8 cellular contexts compared by ENCODE assay signal in genomic region chr14:76761198-76761848, GRCh38. TPM values are rescaled to one million over a fixed set of nuclear protein-coding genes. Genes with fewer than 3 reads are reported as not detected.
A peak's percentile ranks its signal among the peaks of the same experiment; 100 is the strongest.
DNase-seq lines count a peak whose midpoint lies in the region; ATAC-seq, FAIRE-seq and TF ChIP-seq lines count a peak whose summit lies in the region.

Gene VASH1 (plus strand): TSS chr14:76761468. CDS start chr14:76762822, 1,354 bp downstream.

- peak; percentile 65 for DNase-seq in COR-L47 (lab: John Stamatoyannopoulos, UW)
- DNase-seq in HT1080 (ENCODE audit: low read depth) = peak; percentile 69
- DNase-seq in SK-N-SH = peak; percentile 97
- DNase-seq in amniotic stem cell (lab: John Stamatoyannopoulos, UW) = peak; percentile 17
- DNase-seq in heart left ventricle = peak; percentile 74 to 91 (median 85)
- peak in 4 of 6 donors; percentile 48 to 84 (median 64) for DNase-seq in pancreas
- peak; percentile 86 for DNase-seq in upper lobe of right lung

- no peaks in the 10 kb centered on the region for H3K79me2 ChIP-seq in SK-N-SH (ENCODE audit: insufficient read depth)

- no peaks in the 10 kb centered on the region for H3K9me3 ChIP-seq in SK-N-SH
- H3K9me3 ChIP-seq in heart left ventricle = no peaks in the 10 kb centered on the region
- no peaks in the 10 kb centered on the region for H3K9me3 ChIP-seq in pancreas
- H3K9me3 ChIP-seq in upper lobe of right lung = no peaks in the 10 kb centered on the region

- peak in 1 of 2 donors; percentile 79 for TF ChIP-seq POLR2A in heart left ventricle (IDR thresholded peaks at IDR 0.05)

- no peak for TF ChIP-seq CTCF in SK-N-SH (IDR thresholded peaks at IDR 0.05)
- no peak for TF ChIP-seq CTCF in heart left ventricle (IDR thresholded peaks at IDR 0.05)
- no peak for TF ChIP-seq CTCF in pancreas (IDR thresholded peaks at IDR 0.05)
- TF ChIP-seq CTCF in upper lobe of right lung (IDR thresholded peaks at IDR 0.05) = no peak

- no peak for FAIRE-seq in pancreas (lab: Jason Lieb, UNC)

- TF ChIP-seq EP300 in SK-N-SH (IDR thresholded peaks at IDR 0.05; ENCODE audit: borderline replicate concordance in 1 of 2, low read depth in 1 of 2, low read length in 1 of 2) = no peak

- peak within 1 kb of the TSS; percentile 98 for H3K4me2 ChIP-seq in SK-N-SH

- POLR2A ChIA-PET in SK-N-SH (lab: Yijun Ruan, JAX) = no interaction called here

- peaks cover 2% of the 10 kb centered on the region for H3F3A ChIP-seq in SK-N-SH (replicated peaks; ENCODE audit: insufficient read depth)

- H3K36me3 ChIP-seq in SK-N-SH (replicated peaks in 1 of 2; ENCODE audit: control insufficient read depth in 1 of 2, insufficient read depth in 2 of 2, low read length in 1 of 2) (no peaks in the 10 kb centered on the region), heart left ventricle (no peaks in the 10 kb centered on the region), pancreas (no peaks in the 10 kb centered on the region), upper lobe of right lung (no peaks in the 10 kb centered on the region)

- H3K4me1 ChIP-seq in SK-N-SH (ENCODE audit: control insufficient read depth in 1 of 2, insufficient read depth in 2 of 2, low read depth in 1 of 2, low read length in 1 of 2) = peaks cover 0 to 25% of the 10 kb centered on the region in 2 experiments; a peak in 1 of 4 replicates
- H3K4me1 ChIP-seq in heart left ventricle = peaks cover 0 to 52% (median 39%) of the 10 kb centered on the region in 12 donors
- peaks cover 0 to 3% (median 0%) of the 10 kb centered on the region in 3 donors for H3K4me1 ChIP-seq in pancreas
- peaks cover 7% of the 10 kb centered on the region for H3K4me1 ChIP-seq in upper lobe of right lung

- peak; percentile 61 for ATAC-seq in GM19468 (IDR thresholded peaks at IDR 0.05; ENCODE audit: extremely low read depth, unreplicated experiment)
- peak in 3 of 4 donors; percentile 74 to 85 (median 84) for ATAC-seq in heart left ventricle
- ATAC-seq in pancreas = peak; percentile 59 to 85 (median 77)
- peak; percentile 88 for ATAC-seq in upper lobe of right lung

- no peaks in the 10 kb centered on the region for H4K20me1 ChIP-seq in SK-N-SH (ENCODE audit: insufficient read depth)

- peak within 1 kb of the TSS; percentile 55 for H3K9ac ChIP-seq in SK-N-SH

- H3K4me3 ChIP-seq in SK-N-SH (ENCODE audit: low read depth in 2 of 2, low read length in 1 of 2) = peak within 1 kb of the TSS; percentile 79 to 92
- peak within 1 kb of the TSS; percentile 51 to 98 (median 86) for H3K4me3 ChIP-seq in heart left ventricle
- peak within 1 kb of the TSS; percentile 52 to 85 (median 82) for H3K4me3 ChIP-seq in pancreas
- peak within 1 kb of the TSS; percentile 68 for H3K4me3 ChIP-seq in upper lobe of right lung

- peak within 1 kb of the TSS; percentile 93 for H2AFZ ChIP-seq in SK-N-SH (ENCODE audit: low read depth)

- CTCF ChIA-PET in SK-N-SH (lab: Yijun Ruan, JAX) = interaction anchor here (0.6 to 3.6 kb wide), 4 partner anchors 23 to 63 kb away, joined by 3 to 18 read pairs (median 6); partner anchors contain the start of gene ANGEL1

- TF ChIP-seq RAD21 in SK-N-SH (IDR thresholded peaks at IDR 0.05; ENCODE audit: low read length) = no peak

- intact Hi-C loops in heart left ventricle (cut with DNase I) = loop anchor here in 9 of 10 donors (1.0 to 5.0 kb wide), 6 partner anchors 41 to 75 kb away; no protein-coding TSS in a partner anchor
- intact Hi-C loops in pancreas (cut with DNase I) = no loop called here
- intact Hi-C loops in upper lobe of right lung (cut with DNase I) = no loop called here

- H3K9me2 ChIP-seq in SK-N-SH = no peaks in the 10 kb centered on the region

- H3K27me3 ChIP-seq in SK-N-SH (ENCODE audit: insufficient read depth) = no peaks in the 10 kb centered on the region
- peaks cover 0 to 6% (median 0%) of the 10 kb centered on the region in 9 donors for H3K27me3 ChIP-seq in heart left ventricle
- H3K27me3 ChIP-seq in pancreas = no peaks in the 10 kb centered on the region
- no peaks in the 10 kb centered on the region for H3K27me3 ChIP-seq in upper lobe of right lung

- WGBS in SK-N-SH (ENCODE audit: low lambda C conversion rate) = 1% methylated on average over 22 of the region's 76 CpGs
- WGBS in heart left ventricle, 4 donors = 0 to 1% (median 0%) methylated on average over 12 to 76 of the region's 76 CpGs
- 1 to 2% methylated on average over 43 to 76 of the region's 76 CpGs for WGBS in pancreas, 2 donors

- peak within 1 kb of the TSS in 1 of 2 experiments; percentile 79; a peak in 2 of 4 replicates for H3K27ac ChIP-seq in SK-N-SH (ENCODE audit: low read depth in 2 of 2, low read length in 1 of 2)
- peak within 1 kb of the TSS; percentile 73 to 96 (median 89) for H3K27ac ChIP-seq in heart left ventricle
- peak within 1 kb of the TSS in 3 of 4 donors; percentile 26 to 50 (median 33) for H3K27ac ChIP-seq in pancreas
- H3K27ac ChIP-seq in upper lobe of right lung = peak within 1 kb of the TSS; percentile 74

TF ChIP-seq in SK-N-SH, 30 proteins besides CTCF, POLR2A, EP300 and RAD21:
- no peak for TF ChIP-seq MXI1 (IDR thresholded peaks at IDR 0.05; ENCODE audit: low read depth, low read length)
- TF ChIP-seq NRF1 (IDR thresholded peaks at IDR 0.05; ENCODE audit: low read depth, low read length) = peak; percentile 85

RNA-seq across cellular contexts. Expression of gene VASH1, which starts in this region (rescaled TPM):
- 0.30 and 0.55 TPM in 2 replicates for total RNA-seq in HT1080 (2014; rRNA removed; shearing (Covaris generic))
- polyA plus RNA-seq in HT1080 (2015; cell fraction: cytosol; rRNA removed) = 1.2 and 1.3 TPM in 2 replicates
- polyA plus RNA-seq in HT1080 (2015; cell fraction: nucleus; rRNA removed) = 2.8 and 4.3 TPM in 2 replicates
- polyA plus RNA-seq in SK-N-SH (2012; rRNA removed) = 4.8 and 4.9 TPM in 2 replicates
- 2.1 and 2.8 TPM in 2 replicates for polyA plus RNA-seq in SK-N-SH (2012; cell fraction: cytosol; rRNA removed)
- polyA plus RNA-seq in SK-N-SH (2012; cell fraction: nucleus; rRNA removed) = 18.6 and 33.7 TPM in 2 replicates
- total RNA-seq in heart left ventricle = 10 to 100 TPM in 6 of 9 donors, 1 to 10 TPM in 3; 7.8 to 30.8 (median 11.1) TPM
- 10 to 100 TPM in 1 of 2 donors, 1 to 10 TPM in 1; 9.9 to 25.2 TPM for polyA plus RNA-seq in heart left ventricle
- total RNA-seq in pancreas = 10 to 100 TPM in 1 of 6 donors, 1 to 10 TPM in 5; 1.6 to 15.0 (median 2.6) TPM
- 1 to 10 TPM; 6.0 to 7.5 TPM for polyA plus RNA-seq in pancreas
- 37.1 TPM for total RNA-seq in upper lobe of right lung

Comparison
In these comparisons a context has a peak if more than half of its experiments do, and no peak if none do; other contexts are left out.
1. DNase-seq: peak in every context shown above with its lines; median percentile 97 in SK-N-SH; 86 in upper lobe of right lung; 85 in heart left ventricle; 69 in HT1080; 65 in COR-L47; 64 in pancreas; 17 in amniotic stem cell.
2. intact Hi-C loops: an anchor here in heart left ventricle (1.0 to 5.0 kb wide); none called in pancreas and upper lobe of right lung.